In genomic region chr17:15563375-15563857, GRCh38 we compare ENCODE assay signal across 1 cellular context.
TF ChIP-seq lines count a peak whose summit lies in the region.

TSS of gene TVP23C (minus strand) at chr17:15563483. CDS start at chr17:15563448, 35 bp downstream.

TF ChIP-seq in H1, 55 proteins besides CTCF, POLR2A, EP300 and RAD21:
- TF ChIP-seq TAF1 (IDR thresholded peaks at IDR 0.05; ENCODE audit: low read depth, low read length) (peak; percentile 90), YY1 (IDR thresholded peaks at IDR 0.05; ENCODE audit: low read depth, low read length) (peak; percentile 86), CREB1 (IDR thresholded peaks at IDR 0.05) (peak; percentile 83), TBP (IDR thresholded peaks at IDR 0.05; ENCODE audit: low read depth, low read length) (peak; percentile 82; the same call in 1 of the 2 replicates), SIN3A (conservative IDR thresholded peaks at IDR 0.05 in 1 of 2, IDR thresholded peaks at IDR 0.05 in 1 of 2; ENCODE audit: low read depth in 1 of 2, low read length in 2 of 2) (0 out of 4 replicates have a peak, but pooled peaks of 1 of the 2 experiments have one; percentile 40), POLR2AphosphoS5 (IDR thresholded peaks at IDR 0.05; ENCODE audit: low read depth, low read length) (peak; percentile 96), MAX (IDR thresholded peaks at IDR 0.05) (peak; percentile 55), PHF8 (conservative IDR thresholded peaks at IDR 0.05; ENCODE audit: low read depth, low read length) (peak; percentile 7; the same call in 1 of the 2 replicates)
